12 cellular contexts compared by ENCODE assay signal in genomic region chr14:101360045-101360931, GRCh38.
DNase-seq lines count a peak whose midpoint lies in the region; ATAC-seq and TF ChIP-seq lines count a peak whose summit lies in the region.
"Had no signal": no experiment of that assay in that cellular context is flagged by ENCODE, and none has a peak within 500 bp of the region (broad histone marks: within the 10 kb centered on the region; RNA-seq: fewer than 3 reads in every experiment).

No MANE protein-coding gene starts in this region.

- H3K36me3 Mint-ChIP-seq in HFFc6 (ENCODE audit: low read depth) = peaks cover under 1% of the 10 kb centered on the region; the same call in 1 of the 2 replicates
- H3K36me3 Mint-ChIP-seq: CD4-positive, alpha-beta memory T cell had no signal

- peaks cover 21% of the 10 kb centered on the region for H3K9me3 Mint-ChIP-seq in HFFc6

- intact Hi-C loops in left lung (cut with DNase I) (no loop called here), gastrocnemius medialis (cut with DNase I; ENCODE audit: low total_unique reads) (loop anchor here (10.0 kb wide), 1 partner anchor 695 kb away; no protein-coding TSS in a partner anchor)

- H3K27me3 ChIP-seq in adipocyte (replicated peaks; ENCODE audit: control insufficient read depth, insufficient read depth, low read length) = peaks cover 3% of the 10 kb centered on the region
- peaks cover 0 to 15% of the 10 kb centered on the region in 2 donors for H3K27me3 ChIP-seq in left lung
- peaks cover 4 to 13% (median 7%) of the 10 kb centered on the region in 3 donors for H3K27me3 ChIP-seq in gastrocnemius medialis

- H3K36me3 ChIP-seq in adipocyte (ENCODE audit: control insufficient read depth, insufficient read depth, low read length, severe bottlenecking) (no peaks in the 10 kb centered on the region), left lung (no peaks in the 10 kb centered on the region), gastrocnemius medialis (no peaks in the 10 kb centered on the region)

- ATAC-seq in left lung (peak; percentile 21), gastrocnemius medialis (peak; percentile 42 to 64), GM18519 (IDR thresholded peaks at IDR 0.05; ENCODE audit: low FRiP score, unreplicated experiment) (no peak)

- TF ChIP-seq POLR2A in gastrocnemius medialis (IDR thresholded peaks at IDR 0.05) = no peak

- H3K4me3 Mint-ChIP-seq in HFFc6 = no peak overlapping the region
- H3K4me3 Mint-ChIP-seq: CD4-positive, alpha-beta memory T cell had no signal

- no peak overlapping the region for H3K4me3 ChIP-seq in adipocyte (ENCODE audit: low read length)
- no peak overlapping the region for H3K4me3 ChIP-seq in left lung
- H3K4me3 ChIP-seq in gastrocnemius medialis = no peak overlapping the region

- in situ Hi-C loops in gastrocnemius medialis (cut with MboI; ENCODE audit: low sequenced_read_pairs in 4 of 4) = no loop called here

- peak overlapping the region; percentile 52 for H3K9ac ChIP-seq in adipocyte (ENCODE audit: low read length)

- H3K27ac ChIP-seq in left lung (peak overlapping the region; percentile 38 to 53), gastrocnemius medialis (peak overlapping the region; percentile 48 to 73 (median 66))

- TF ChIP-seq CTCF in left lung (IDR thresholded peaks at IDR 0.05) (no peak), gastrocnemius medialis (IDR thresholded peaks at IDR 0.05 in 4 of 5, conservative IDR thresholded peaks at IDR 0.05 in 1 of 5) (no peak), HFFc6 (IDR thresholded peaks at IDR 0.05) (no peak)

- H3K27me3 Mint-ChIP-seq in HFFc6 (ENCODE audit: insufficient read depth) = peaks cover 27% of the 10 kb centered on the region

- H3K4me1 ChIP-seq in adipocyte (ENCODE audit: control insufficient read depth, insufficient read depth, low read length) = peaks cover 43% of the 10 kb centered on the region
- peaks cover 0 to 12% of the 10 kb centered on the region in 2 donors for H3K4me1 ChIP-seq in left lung
- H3K4me1 ChIP-seq in gastrocnemius medialis = peaks cover 0 to 3% of the 10 kb centered on the region in 2 donors

- DNase-seq in ELF-1 (ENCODE audit: low read depth, low spot score) = peak; percentile 51
- no peak for DNase-seq in adipocyte (ENCODE audit: low read depth)
- DNase-seq in left lung = no peak
- DNase-seq in gastrocnemius medialis = peak; percentile 68 to 83
- no peak for DNase-seq in HFFc6
- no peak for DNase-seq in GM03348 (ENCODE audit: low spot score)
- no peak for DNase-seq in GDM1 (lab: John Stamatoyannopoulos, UW)
- DNase-seq: CD4-positive, alpha-beta memory T cell; kidney; NCI-H2107; SHP77 had no signal

- no peaks in the 10 kb centered on the region for H3K9me3 ChIP-seq in adipocyte (ENCODE audit: control insufficient read depth, low read length)
- H3K9me3 ChIP-seq in left lung = peaks cover 0 to 4% of the 10 kb centered on the region in 2 donors
- no peaks in the 10 kb centered on the region for H3K9me3 ChIP-seq in gastrocnemius medialis

- no peak overlapping the region for H3K27ac Mint-ChIP-seq in HFFc6
- H3K27ac Mint-ChIP-seq: CD4-positive, alpha-beta memory T cell had no signal

- no peaks in the 10 kb centered on the region for H3K4me1 Mint-ChIP-seq in HFFc6 (ENCODE audit: low read depth)
- H3K4me1 Mint-ChIP-seq: CD4-positive, alpha-beta memory T cell had no signal

Comparison
In these comparisons a context has a peak if more than half of its experiments do, and no peak if none do; other contexts are left out.
1. DNase-seq: peak in ELF-1 (single experiment) and gastrocnemius medialis (2 of 2); none in adipocyte (single experiment), left lung (0 of 2), HFFc6 (single experiment), GM03348 (single experiment) and GDM1 (single experiment).